In the genomic region with DNA sequence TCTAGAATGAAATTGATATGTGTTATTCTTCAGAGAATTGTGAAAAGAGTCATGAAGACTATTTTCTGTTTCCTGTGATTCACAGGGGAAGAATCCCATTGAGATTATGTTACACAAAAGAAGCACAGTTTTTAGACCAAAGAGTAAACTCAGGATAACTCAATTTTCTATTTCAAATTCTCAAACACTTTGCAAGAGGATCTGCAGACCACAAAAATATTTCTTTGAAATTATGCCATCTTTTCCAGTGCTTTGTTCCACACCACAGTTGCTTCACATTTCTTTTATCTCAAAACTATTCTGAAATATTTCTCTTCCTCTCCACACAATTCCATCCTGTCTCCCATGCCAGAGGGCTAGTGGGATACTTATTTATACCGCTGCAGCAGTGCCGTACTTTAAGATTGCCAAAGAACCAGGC, we compare ENCODE assay signal across 17 cellular contexts.
DNase-seq lines count a peak whose midpoint lies in the region; ATAC-seq and TF ChIP-seq lines count a peak whose summit lies in the region.
"Had no signal": no experiment of that assay in that cellular context is flagged by ENCODE, and none has a peak within 500 bp of the region (broad histone marks: within the 10 kb centered on the region; RNA-seq: fewer than 3 reads in every experiment).

No MANE protein-coding gene starts in this region.

- BruUV-seq in Calu3 (replicated peaks; lab: Mats Ljungman, UMichigan) = no TSS peak

- H3K4me1 Mint-ChIP-seq in Calu3 (ENCODE audit: low read depth, unreplicated experiment) (peaks cover 12% of the 10 kb centered on the region), endothelial cell (ENCODE audit: unreplicated experiment) (peaks cover 7% of the 10 kb centered on the region)
- no peaks in the 10 kb centered on the region for H3K4me1 Mint-ChIP-seq in natural killer cell treated with Interleukin-12 subunit alpha and Interleukin-12 subunit beta and Interleukin-15 and Interleukin-18, amount 100 ng/mL, for 72 hours (ENCODE audit: low read depth in 2 of 2)
- H3K4me1 Mint-ChIP-seq: central memory CD8-positive, alpha-beta T cell; naive thymus-derived CD4-positive, alpha-beta T cell had no signal

- H3K27ac ChIP-seq in SJCRH30 = peak overlapping the region; percentile 30
- H3K27ac ChIP-seq: tibial artery had no signal

- intact Hi-C loops in Calu3 (cut with micrococcal nuclease; ENCODE audit: unreplicated experiment) = no loop called here

- peak overlapping the region; percentile 25 for H3K4me3 ChIP-seq in SJCRH30
- H3K4me3 ChIP-seq: tibial artery had no signal

- no peaks in the 10 kb centered on the region for H3K36me3 ChIP-seq in SJCRH30
- H3K36me3 ChIP-seq: tibial artery had no signal

- H3K27me3 ChIP-seq in SJCRH30 = no peaks in the 10 kb centered on the region
- H3K27me3 ChIP-seq: tibial artery had no signal

- H3K36me3 Mint-ChIP-seq in Calu3 (ENCODE audit: insufficient read depth, unreplicated experiment) = no peaks in the 10 kb centered on the region
- H3K36me3 Mint-ChIP-seq in natural killer cell treated with Interleukin-12 subunit alpha and Interleukin-12 subunit beta and Interleukin-15 and Interleukin-18, amount 100 ng/mL, for 72 hours = peaks cover 5% of the 10 kb centered on the region
- H3K36me3 Mint-ChIP-seq in endothelial cell (ENCODE audit: low read depth, unreplicated experiment) = peaks cover 7% of the 10 kb centered on the region
- H3K36me3 Mint-ChIP-seq: naive thymus-derived CD4-positive, alpha-beta T cell had no signal

- DNase-seq in Calu3 (no peak), SJCRH30 (peak in 1 of 2 experiments; percentile 51), dedifferentiated amniotic fluid mesenchymal stem cell (ENCODE audit: extremely low spot score) (peak; percentile 76), myocyte (ENCODE audit: low read depth) (peak; percentile 67), amygdala (lab: John Stamatoyannopoulos, UW) (no peak), D341Med (ENCODE audit: low spot score) (no peak), endothelial cell (ENCODE audit: low spot score) (no peak)
- no peak for DNase-seq in natural killer cell treated with Interleukin-12 subunit alpha and Interleukin-12 subunit beta and Interleukin-15 and Interleukin-18, amount 100 ng/mL, for 72 hours (ENCODE audit: low spot score)
- DNase-seq: activated CD8-positive, alpha-beta memory T cell treated with anti-CD3 and anti-CD28 coated beads, Interleukin-2, amount 50 U/mL, for 48 hours; activated naive CD4-positive, alpha-beta T cell treated with anti-CD3 and anti-CD28 coated beads for 36 hours; Kasumi-1; naive thymus-derived CD4-positive, alpha-beta T cell; NCI-H187; NCI-H446 treated with DMSO at 0.1 percent for 48 hours; stimulated activated CD4-positive, alpha-beta T cell treated with anti-CD3 and anti-CD28 coated beads, Interleukin-1b, Interleukin-23, amount 100 ng/mL, for 48 hours; tibial artery had no signal

- TF ChIP-seq CTCF in Calu3 (IDR thresholded peaks at IDR 0.05; ENCODE audit: unreplicated experiment) = no peak
- no peak for TF ChIP-seq CTCF in endothelial cell (IDR thresholded peaks at IDR 0.05; ENCODE audit: unreplicated experiment)

- H3K27me3 Mint-ChIP-seq in Calu3 (ENCODE audit: unreplicated experiment) = no peaks in the 10 kb centered on the region
- H3K27me3 Mint-ChIP-seq in natural killer cell treated with Interleukin-12 subunit alpha and Interleukin-12 subunit beta and Interleukin-15 and Interleukin-18, amount 100 ng/mL, for 72 hours = no peaks in the 10 kb centered on the region
- H3K27me3 Mint-ChIP-seq in endothelial cell (ENCODE audit: unreplicated experiment) = no peaks in the 10 kb centered on the region
- H3K27me3 Mint-ChIP-seq: central memory CD8-positive, alpha-beta T cell; naive thymus-derived CD4-positive, alpha-beta T cell had no signal

- peak overlapping the region; percentile 74 for H3K27ac Mint-ChIP-seq in Calu3 (ENCODE audit: unreplicated experiment)
- no peak overlapping the region for H3K27ac Mint-ChIP-seq in natural killer cell treated with Interleukin-12 subunit alpha and Interleukin-12 subunit beta and Interleukin-15 and Interleukin-18, amount 100 ng/mL, for 72 hours
- H3K27ac Mint-ChIP-seq in endothelial cell (ENCODE audit: unreplicated experiment) = no peak overlapping the region
- H3K27ac Mint-ChIP-seq: activated naive CD4-positive, alpha-beta T cell treated with anti-CD3 and anti-CD28 coated beads for 36 hours; naive thymus-derived CD4-positive, alpha-beta T cell had no signal

- H3K9me3 ChIP-seq in SJCRH30 (replicated peaks) = no peaks in the 10 kb centered on the region

- H3K9me3 Mint-ChIP-seq in Calu3 (ENCODE audit: low read depth, unreplicated experiment) = peaks cover 8% of the 10 kb centered on the region
- H3K9me3 Mint-ChIP-seq in natural killer cell treated with Interleukin-12 subunit alpha and Interleukin-12 subunit beta and Interleukin-15 and Interleukin-18, amount 100 ng/mL, for 72 hours = peaks cover 14% of the 10 kb centered on the region
- H3K9me3 Mint-ChIP-seq in endothelial cell (ENCODE audit: unreplicated experiment) = no peaks in the 10 kb centered on the region

- CTCF ChIA-PET in Calu3 (lab: Charles Lee) = no interaction called here

- H3K4me3 Mint-ChIP-seq in Calu3 (ENCODE audit: low read depth, unreplicated experiment) (peak overlapping the region; percentile 46), endothelial cell (ENCODE audit: unreplicated experiment) (no peak overlapping the region)
- no peak overlapping the region for H3K4me3 Mint-ChIP-seq in natural killer cell treated with Interleukin-12 subunit alpha and Interleukin-12 subunit beta and Interleukin-15 and Interleukin-18, amount 100 ng/mL, for 72 hours
- H3K4me3 Mint-ChIP-seq: activated naive CD4-positive, alpha-beta T cell treated with anti-CD3 and anti-CD28 coated beads for 36 hours; central memory CD8-positive, alpha-beta T cell; naive thymus-derived CD4-positive, alpha-beta T cell had no signal

- H3K4me1 ChIP-seq in SJCRH30 = peaks cover 4% of the 10 kb centered on the region; the same call in 1 of the 2 replicates
- H3K4me1 ChIP-seq: tibial artery had no signal

- ATAC-seq in natural killer cell treated with Interleukin-12 subunit alpha and Interleukin-12 subunit beta and Interleukin-15 and Interleukin-18, amount 100 ng/mL, for 72 hours = no peak
- ATAC-seq: naive thymus-derived CD4-positive, alpha-beta T cell had no signal

Comparison
In these comparisons a context has a peak if more than half of its experiments do, and no peak if none do; other contexts are left out.
1. DNase-seq: peak in dedifferentiated amniotic fluid mesenchymal stem cell (single experiment) and myocyte (single experiment); none in Calu3 (single experiment), amygdala (0 of 56), D341Med (single experiment), natural killer cell treated with Interleukin-12 subunit alpha and Interleukin-12 subunit beta and Interleukin-15 and Interleukin-18, amount 100 ng/mL, for 72 hours (single experiment) and endothelial cell (single experiment).